ENCODE assay signal across 20 cellular contexts in the genomic region with DNA sequence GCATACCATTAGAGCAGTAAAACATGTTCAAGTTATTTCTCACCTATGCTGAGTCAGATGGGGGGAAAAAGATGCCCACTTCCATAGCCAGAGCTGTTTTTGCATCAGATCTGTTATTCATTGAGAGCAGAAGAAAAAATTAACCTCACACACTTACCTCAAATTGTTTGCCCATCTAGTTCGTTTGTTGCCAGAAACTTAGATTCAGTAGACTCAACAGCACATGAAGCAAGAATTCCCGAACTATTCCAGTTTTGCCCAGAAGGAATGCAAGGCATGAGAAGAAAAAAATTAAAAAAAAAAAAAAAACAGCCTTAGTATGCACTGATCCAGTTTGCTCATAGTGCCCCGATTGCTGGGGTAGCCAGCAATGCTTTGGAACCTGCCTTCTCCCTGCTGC. TPM values are rescaled to one million over a fixed set of nuclear protein-coding genes. Genes with fewer than 3 reads are reported as not detected.
DNase-seq lines count a peak whose midpoint lies in the region; ATAC-seq and TF ChIP-seq lines count a peak whose summit lies in the region.
"Had no signal": no experiment of that assay in that cellular context is flagged by ENCODE, and none has a peak within 500 bp of the region (broad histone marks: within the 10 kb centered on the region; RNA-seq: fewer than 3 reads in every experiment).

No MANE protein-coding gene starts in this region.

- H3K9me3 ChIP-seq in upper lobe of left lung: no peaks in the 10 kb centered on the region
- H3K9me3 ChIP-seq: BE2C, HAP-1, right lobe of liver had no signal

- H3K9me3 Mint-ChIP-seq in activated CD4-positive, alpha-beta memory T cell treated with anti-CD3 and anti-CD28 coated beads, Interleukin-2, amount 10 ng/mL, durations not matched to agents 7 days and 5 days: no peaks in the 10 kb centered on the region
- H3K9me3 Mint-ChIP-seq: activated naive CD8-positive, alpha-beta T cell treated with anti-CD3 and anti-CD28 coated beads, Interleukin-2, amount 10 ng/mL, durations not matched to agents 7 days and 5 days; activated T-cell treated with anti-CD3 and anti-CD28 coated beads, Interleukin-2, amount 50 U/mL, for 24 hours; natural killer cell had no signal

- H3K27me3 Mint-ChIP-seq in activated CD4-positive, alpha-beta memory T cell treated with anti-CD3 and anti-CD28 coated beads, Interleukin-2, amount 10 ng/mL, durations not matched to agents 7 days and 5 days: peaks cover 23% of the 10 kb centered on the region

- ATAC-seq in HG03520 (IDR thresholded peaks at IDR 0.05; ENCODE audit: unreplicated experiment) (no peak), upper lobe of left lung (ENCODE audit: low FRiP score in 2 of 2) (no peak)
- ATAC-seq: left ventricle myocardium superior, natural killer cell, right lobe of liver had no signal

- H3K4me1 ChIP-seq in upper lobe of left lung: no peaks in the 10 kb centered on the region

- CTCF ChIA-PET in activated CD4-positive, alpha-beta memory T cell treated with anti-CD3 and anti-CD28 coated beads, Interleukin-2, amount 10 ng/mL, durations not matched to agents 7 days and 5 days (lab: Charles Lee): interaction anchor here (1.6 to 5.1 kb wide), 4 partner anchors 42 to 401 kb away, joined by 4 to 220 read pairs (median 18); no protein-coding TSS in a partner anchor

- POLR2A ChIA-PET in activated CD4-positive, alpha-beta memory T cell treated with anti-CD3 and anti-CD28 coated beads, Interleukin-2, amount 10 ng/mL, durations not matched to agents 7 days and 5 days (lab: Charles Lee): interaction anchor here (2.8 kb wide), 1 partner anchor 392 kb away, joined by 25 read pairs; no protein-coding TSS in a partner anchor

- no peak overlapping the region for H3K27ac ChIP-seq in upper lobe of left lung
- H3K27ac ChIP-seq: right lobe of liver had no signal

- TF ChIP-seq POLR2A in upper lobe of left lung (IDR thresholded peaks at IDR 0.05): no peak

- no peaks in the 10 kb centered on the region for H3K36me3 Mint-ChIP-seq in activated CD4-positive, alpha-beta memory T cell treated with anti-CD3 and anti-CD28 coated beads, Interleukin-2, amount 10 ng/mL, durations not matched to agents 7 days and 5 days (ENCODE audit: low read depth)
- H3K36me3 Mint-ChIP-seq: activated naive CD8-positive, alpha-beta T cell treated with anti-CD3 and anti-CD28 coated beads, Interleukin-2, amount 10 ng/mL, durations not matched to agents 7 days and 5 days; natural killer cell had no signal

- no peak overlapping the region for H3K4me3 Mint-ChIP-seq in activated CD4-positive, alpha-beta memory T cell treated with anti-CD3 and anti-CD28 coated beads, Interleukin-2, amount 10 ng/mL, durations not matched to agents 7 days and 5 days
- H3K4me3 Mint-ChIP-seq: activated naive CD8-positive, alpha-beta T cell treated with anti-CD3 and anti-CD28 coated beads, Interleukin-2, amount 10 ng/mL, durations not matched to agents 7 days and 5 days; activated T-cell treated with anti-CD3 and anti-CD28 coated beads, Interleukin-2, amount 50 U/mL, for 24 hours; natural killer cell had no signal

- in situ Hi-C loops in astrocyte of the cerebellum (cut with HindIII; ENCODE audit: low sequenced_read_pairs): no loop called here

- H3K4me1 Mint-ChIP-seq in activated CD4-positive, alpha-beta memory T cell treated with anti-CD3 and anti-CD28 coated beads, Interleukin-2, amount 10 ng/mL, durations not matched to agents 7 days and 5 days: peaks cover 31% of the 10 kb centered on the region
- H3K4me1 Mint-ChIP-seq: natural killer cell had no signal

- no peak for TF ChIP-seq EP300 in upper lobe of left lung (IDR thresholded peaks at IDR 0.05)

- H3K27ac Mint-ChIP-seq in activated CD4-positive, alpha-beta memory T cell treated with anti-CD3 and anti-CD28 coated beads, Interleukin-2, amount 10 ng/mL, durations not matched to agents 7 days and 5 days: no peak overlapping the region
- H3K27ac Mint-ChIP-seq: activated naive CD8-positive, alpha-beta T cell treated with anti-CD3 and anti-CD28 coated beads, Interleukin-2, amount 10 ng/mL, durations not matched to agents 7 days and 5 days; activated T-cell treated with anti-CD3 and anti-CD28 coated beads, Interleukin-2, amount 50 U/mL, for 24 hours; natural killer cell had no signal

- H3K36me3 ChIP-seq in kidney epithelial cell (ENCODE audit: control insufficient read depth, insufficient read depth, low read length) (no peaks in the 10 kb centered on the region), upper lobe of left lung (no peaks in the 10 kb centered on the region)
- H3K36me3 ChIP-seq: BE2C, HAP-1, right lobe of liver had no signal

- no peaks in the 10 kb centered on the region for H3K27me3 ChIP-seq in kidney epithelial cell (ENCODE audit: control insufficient read depth, insufficient read depth, low read length)
- H3K27me3 ChIP-seq in upper lobe of left lung: no peaks in the 10 kb centered on the region
- H3K27me3 ChIP-seq: BE2C, right lobe of liver had no signal

- H3K4me3 ChIP-seq in astrocyte of the cerebellum (ENCODE audit: low read depth, low read length): no peak overlapping the region
- no peak overlapping the region for H3K4me3 ChIP-seq in kidney epithelial cell (ENCODE audit: low read depth, low read length)
- H3K4me3 ChIP-seq in upper lobe of left lung: no peak overlapping the region
- H3K4me3 ChIP-seq: HAP-1, right lobe of liver had no signal

- 35 to 46% methylated on average over 3 of the region's 3 CpGs for WGBS in upper lobe of left lung, 2 donors

- peak; percentile 67 for DNase-seq in AG08396 (ENCODE audit: low spot score)
- peak; percentile 80 for DNase-seq in HT1080 (ENCODE audit: low read depth)
- peak; percentile 89 for DNase-seq in astrocyte of the cerebellum (ENCODE audit: low read depth)
- DNase-seq in kidney epithelial cell (ENCODE audit: low read depth): peak; percentile 80
- DNase-seq in upper lobe of left lung: no peak
- DNase-seq in activated CD4-positive, alpha-beta memory T cell treated with anti-CD3 and anti-CD28 coated beads, Interleukin-2, amount 10 ng/mL, durations not matched to agents 7 days and 5 days: no peak
- no peak for DNase-seq in Ammon's horn (ENCODE audit: low spot score)
- DNase-seq: activated CD4-positive, alpha-beta T cell treated with anti-CD3 and anti-CD28 coated beads, Interleukin-2, amount 50 U/mL, for 1 hour; activated naive CD8-positive, alpha-beta T cell treated with anti-CD3 and anti-CD28 coated beads, Interleukin-2, amount 10 ng/mL, durations not matched to agents 7 days and 5 days; activated T-cell treated with anti-CD3 and anti-CD28 coated beads, Interleukin-2, amount 50 U/mL, for 24 hours; BE2C; KBM-7; left ventricle myocardium superior; natural killer cell; NCI-H1436; NCI-H2227 treated with DMSO at 0.1 percent for 48 hours; right lobe of liver; stimulated activated CD4-positive, alpha-beta T cell treated with anti-CD3 and anti-CD28 coated beads, Interleukin-4, amount 100 ng/mL, for 1 hour had no signal

- TF ChIP-seq CTCF in astrocyte of the cerebellum (IDR thresholded peaks at IDR 0.05; ENCODE audit: low read depth, low read length, missing control alignments) (no peak), kidney epithelial cell (IDR thresholded peaks at IDR 0.05; ENCODE audit: insufficient read depth, low read length, poor library complexity, severe bottlenecking) (no peak), upper lobe of left lung (IDR thresholded peaks at IDR 0.05) (no peak)

RNA-seq across cellular contexts. Expression of gene DPF3, which starts 12.4 kb away (rescaled TPM):
- 2.2 and 3.0 TPM in 2 replicates for total RNA-seq in HT1080 (2014; rRNA removed; shearing (Covaris generic))
- polyA plus RNA-seq in HT1080 (2015; cell fraction: cytosol; rRNA removed): 3.8 and 4.5 TPM in 2 replicates
- polyA plus RNA-seq in HT1080 (2015; cell fraction: nucleus; rRNA removed): 9.4 and 10.9 TPM in 2 replicates
- total RNA-seq in kidney epithelial cell (0.79 TPM in 1 of 2 replicates, not detected in the other), upper lobe of left lung (1 to 10 TPM in 3 of 6 donors, under 1 TPM in 3; 0.30 to 1.3 (median 1.0) TPM)
- total RNA-seq in activated CD4-positive, alpha-beta memory T cell treated with anti-CD3 and anti-CD28 coated beads, Interleukin-2, amount 10 ng/mL, durations not matched to agents 7 days and 5 days: 10 to 100 TPM; 14.9 to 15.4 TPM

RNA-seq across cellular contexts. Expression of gene DCAF4, which starts 19.9 kb away (rescaled TPM):
- total RNA-seq in HT1080 (2014; rRNA removed; shearing (Covaris generic)): 9.5 and 19.3 TPM in 2 replicates
- 11.5 and 13.8 TPM in 2 replicates for polyA plus RNA-seq in HT1080 (2015; cell fraction: cytosol; rRNA removed)
- 35.6 and 36.5 TPM in 2 replicates for polyA plus RNA-seq in HT1080 (2015; cell fraction: nucleus; rRNA removed)
- total RNA-seq in kidney epithelial cell (23.1 and 45.8 TPM in 2 replicates), upper lobe of left lung (10 to 100 TPM; 15.4 to 46.1 (median 19.0) TPM)
- total RNA-seq in activated CD4-positive, alpha-beta memory T cell treated with anti-CD3 and anti-CD28 coated beads, Interleukin-2, amount 10 ng/mL, durations not matched to agents 7 days and 5 days: 10 to 100 TPM; 13.6 to 15.6 TPM

Comparison
In these comparisons a context has a peak if more than half of its experiments do, and no peak if none do; other contexts are left out.
1. DNase-seq: peak in AG08396 (single experiment), HT1080 (single experiment), astrocyte of the cerebellum (single experiment) and kidney epithelial cell (single experiment); none in upper lobe of left lung (0 of 2), activated CD4-positive, alpha-beta memory T cell treated with anti-CD3 and anti-CD28 coated beads, Interleukin-2, amount 10 ng/mL, durations not matched to agents 7 days and 5 days (single experiment) and Ammon's horn (single experiment).